Comparison of ENCODE assay signal across 18 cellular contexts in the genomic region with DNA sequence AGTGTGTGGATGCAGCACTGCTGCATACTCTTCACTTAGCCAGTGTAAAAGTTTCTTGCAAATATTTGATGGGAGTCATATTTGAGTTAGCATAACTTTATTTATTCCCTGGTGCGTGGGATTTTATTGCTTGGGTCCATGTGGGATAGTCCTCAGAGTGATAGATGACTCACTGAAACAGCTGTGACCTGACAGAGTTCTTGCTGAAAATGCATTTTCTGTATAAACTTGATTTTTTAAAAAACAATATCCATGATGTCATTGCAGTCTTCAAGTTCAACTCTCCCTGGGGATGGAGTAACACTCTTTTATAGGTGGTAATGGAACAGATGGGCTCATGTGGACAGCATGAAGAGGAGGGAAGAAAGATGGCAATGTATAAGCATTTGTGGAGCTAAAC.
"Had no signal": no experiment of that assay in that cellular context is flagged by ENCODE, and none has a peak within 500 bp of the region (broad histone marks: within the 10 kb centered on the region; RNA-seq: fewer than 3 reads in every experiment).

No MANE protein-coding gene starts in this region.

- H3K4me1 ChIP-seq: left lung, transverse colon had no signal

- DNase-seq: activated CD4-positive, alpha-beta T cell treated with anti-CD3 and anti-CD28 coated beads, Interleukin-2, amount 50 U/mL, for 4 hours; activated CD8-positive, alpha-beta memory T cell treated with anti-CD3 and anti-CD28 coated beads for 24 hours; activated CD8-positive, alpha-beta memory T cell treated with anti-CD3 and anti-CD28 coated beads, Interleukin-2, amount 50 U/mL, for 4 hours; activated naive CD4-positive, alpha-beta T cell treated with anti-CD3 and anti-CD28 coated beads for 36 hours; activated naive CD8-positive, alpha-beta T cell treated with anti-CD3 and anti-CD28 coated beads, Interleukin-2, amount 10 ng/mL, durations not matched to agents 7 days and 5 days; activated T-cell treated with anti-CD3 and anti-CD28 coated beads, Interleukin-2, amount 50 U/mL, for 24 hours; amniotic stem cell; effector memory CD4-positive, alpha-beta T cell; foreskin fibroblast; left lung; naive thymus-derived CD8-positive, alpha-beta T cell; stimulated activated CD4-positive, alpha-beta T cell treated with anti-CD3 and anti-CD28 coated beads, Interleukin-1b, Interleukin-23, amount 100 ng/mL, for 48 hours; stimulated activated naive CD8-positive, alpha-beta T cell treated with anti-CD3 and anti-CD28 coated beads, Interleukin-15, amount 100 ng/mL, for 72 hours; T-helper 9 cell; transverse colon had no signal

- H3K27ac ChIP-seq: cardiac muscle cell, esophagus muscularis mucosa, left lung, transverse colon had no signal

- H3K27me3 ChIP-seq: cardiac muscle cell, esophagus muscularis mucosa, left lung, transverse colon had no signal

- H3K9me3 ChIP-seq: esophagus muscularis mucosa, left lung, transverse colon had no signal

- H3K36me3 ChIP-seq: cardiac muscle cell, esophagus muscularis mucosa, left lung, transverse colon had no signal

- H3K4me3 ChIP-seq: cardiac muscle cell, esophagus muscularis mucosa, left lung, lung, transverse colon had no signal
